Comparison of ENCODE assay signal across 20 cellular contexts in genomic region chr1:179305450-179305849, GRCh38.
"Had no signal": no experiment of that assay in that cellular context is flagged by ENCODE, and none has a peak within 500 bp of the region (broad histone marks: within the 10 kb centered on the region; RNA-seq: fewer than 3 reads in every experiment).

No MANE protein-coding gene starts in this region.

- H3K9me3 ChIP-seq: tibial artery, uterus had no signal

- FAIRE-seq: islet of Langerhans had no signal

- H3K4me3 Mint-ChIP-seq: activated T-cell treated with anti-CD3 and anti-CD28 coated beads, Interleukin-2, amount 50 U/mL, for 24 hours; brain; naive thymus-derived CD8-positive, alpha-beta T cell; stimulated activated naive B cell treated with anti-CD40 and anti-IgM and Interleukin-4, amounts not matched to agents 10 μg/mL and 1 μg/mL and 100 μg/mL, for 72 hours had no signal

- H3K4me1 Mint-ChIP-seq: brain had no signal

- H3K27ac ChIP-seq: dorsolateral prefrontal cortex, tibial artery, uterus had no signal

- H3K27me3 Mint-ChIP-seq: activated T-cell treated with anti-CD3 and anti-CD28 coated beads, Interleukin-2, amount 50 U/mL, for 24 hours; brain; naive thymus-derived CD8-positive, alpha-beta T cell; stimulated activated naive B cell treated with anti-CD40 and anti-IgM and Interleukin-4, amounts not matched to agents 10 μg/mL and 1 μg/mL and 100 μg/mL, for 72 hours had no signal

- H3K27ac Mint-ChIP-seq: stimulated activated naive B cell treated with anti-CD40 and anti-IgM and Interleukin-4, amounts not matched to agents 10 μg/mL and 1 μg/mL and 100 μg/mL, for 72 hours had no signal

- ATAC-seq: activated CD4-positive, CD25-positive, alpha-beta regulatory T cell treated with anti-CD3 and anti-CD28 coated beads, Interleukin-2, amount 50 U/mL, for 24 hours; naive thymus-derived CD8-positive, alpha-beta T cell; stimulated activated naive B cell treated with anti-CD40 and anti-IgM and Interleukin-4, amounts not matched to agents 10 μg/mL and 1 μg/mL and 100 μg/mL, for 72 hours had no signal

- H3K36me3 ChIP-seq: uterus had no signal

- H3K4me3 ChIP-seq: dorsolateral prefrontal cortex, lung, tibial artery, uterus had no signal

- H3K27me3 ChIP-seq: dorsolateral prefrontal cortex, tibial artery, uterus had no signal

- H3K4me1 ChIP-seq: tibial artery, uterus had no signal

- DNase-seq: activated CD4-positive, alpha-beta T cell treated with anti-CD3 and anti-CD28 coated beads, Interleukin-2, amount 50 U/mL, for 48 hours; activated effector memory CD4-positive, alpha-beta T cell treated with Interleukin-2 at 50 U/mL for 16 hours; activated naive CD4-positive, alpha-beta T cell treated with anti-CD3 and anti-CD28 coated beads, Interleukin-2, amount 50 U/mL, for 16 hours; activated T-cell treated with anti-CD3 and anti-CD28 coated beads, Interleukin-2, amount 50 U/mL, for 24 hours; cerebellar nuclear complex; dorsolateral prefrontal cortex; erythroblast; naive thymus-derived CD8-positive, alpha-beta T cell; posterior cingulate gyrus; retina; stimulated activated CD4-positive, alpha-beta T cell treated with anti-CD3 and anti-CD28 coated beads, Interleukin-15, amount 100 ng/mL, for 24 hours; stimulated activated CD4-positive, alpha-beta T cell treated with anti-CD3 and anti-CD28 coated beads, Interleukin-4, amount 100 ng/mL, for 1 hour; stimulated activated naive B cell treated with anti-CD40 and anti-IgM and Interleukin-4, amounts not matched to agents 10 μg/mL and 1 μg/mL and 100 μg/mL, for 72 hours; SW 1271; tibial artery; uterus had no signal

- H3K9me3 Mint-ChIP-seq: activated T-cell treated with anti-CD3 and anti-CD28 coated beads, Interleukin-2, amount 50 U/mL, for 24 hours; brain; naive thymus-derived CD8-positive, alpha-beta T cell; stimulated activated naive B cell treated with anti-CD40 and anti-IgM and Interleukin-4, amounts not matched to agents 10 μg/mL and 1 μg/mL and 100 μg/mL, for 72 hours had no signal
